Comparison of ENCODE assay signal across 29 cellular contexts in the genomic region with DNA sequence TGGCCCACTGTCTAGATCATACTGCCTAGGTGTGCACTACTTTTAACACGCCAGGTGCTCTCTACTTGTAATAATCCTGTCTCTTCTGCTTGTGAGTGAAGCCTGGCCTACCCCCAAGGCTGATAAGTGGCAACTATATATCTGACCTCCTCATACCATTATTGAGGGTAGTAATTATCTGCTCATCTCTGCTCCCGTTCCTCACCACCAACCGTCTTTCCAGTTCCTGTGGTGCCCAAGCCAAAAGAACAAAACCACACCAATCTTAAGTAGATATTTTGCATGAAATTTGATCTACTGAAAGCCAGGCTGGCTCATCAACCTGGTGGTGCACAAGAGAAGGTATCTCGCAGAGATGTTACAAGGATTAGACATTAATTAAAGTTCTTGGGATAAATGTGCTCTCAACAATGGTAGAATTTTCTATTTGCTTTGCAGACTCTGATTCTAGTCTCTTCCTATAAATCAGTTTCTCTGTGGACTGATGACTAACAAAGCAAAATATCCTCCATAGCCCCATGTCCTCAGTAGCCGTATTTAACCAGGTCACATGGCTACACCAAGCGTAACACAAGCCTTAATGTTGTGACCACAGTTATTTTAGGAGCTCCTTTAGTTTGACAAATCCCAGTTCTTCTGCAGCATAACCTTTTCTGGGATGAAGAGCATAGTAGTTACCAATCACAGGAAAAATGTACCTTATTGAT.
DNase-seq lines count a peak whose midpoint lies in the region; ATAC-seq, FAIRE-seq and TF ChIP-seq lines count a peak whose summit lies in the region.
"Had no signal": no experiment of that assay in that cellular context is flagged by ENCODE, and none has a peak within 500 bp of the region (broad histone marks: within the 10 kb centered on the region; RNA-seq: fewer than 3 reads in every experiment).

No MANE protein-coding gene starts in this region.

- no peak overlapping the region for H3K27ac Mint-ChIP-seq in astrocyte (ENCODE audit: unreplicated experiment)
- no peak overlapping the region for H3K27ac Mint-ChIP-seq in immature natural killer cell
- H3K27ac Mint-ChIP-seq: activated CD4-positive, alpha-beta T cell treated with anti-CD3 and anti-CD28 coated beads for 36 hours; activated naive CD8-positive, alpha-beta T cell; dendritic cell treated with granulocyte-macrophage colony-stimulating factor and Interleukin-4, amounts not matched to agents 40 ng/mL and 50 ng/mL, for 4 days; IgD-negative memory B cell; naive thymus-derived CD8-positive, alpha-beta T cell; stimulated activated naive CD8-positive, alpha-beta T cell treated with anti-CD3 and anti-CD28 coated beads, Interleukin-15, Interleukin-2, amounts not matched to agents 100 ng/mL and 50 ng/mL, for 24 hours had no signal

- H3K9me2 ChIP-seq in Loucy (replicated peaks; ENCODE audit: low read depth, low read length): no peaks in the 10 kb centered on the region

- H3K4me1 ChIP-seq in Loucy (ENCODE audit: insufficient read depth, low read length, poor library complexity, severe bottlenecking): peaks cover 78% of the 10 kb centered on the region
- no peaks in the 10 kb centered on the region for H3K4me1 ChIP-seq in astrocyte (ENCODE audit: insufficient read depth, low read length)
- no peaks in the 10 kb centered on the region for H3K4me1 ChIP-seq in gastrocnemius medialis
- H3K4me1 ChIP-seq: breast epithelium, pancreas had no signal

- intact Hi-C loops in gastrocnemius medialis (cut with DNase I; ENCODE audit: low total_unique reads): no loop called here

- H2AFZ ChIP-seq in Loucy (ENCODE audit: low read length): no peak overlapping the region
- no peak overlapping the region for H2AFZ ChIP-seq in astrocyte (ENCODE audit: low read depth, low read length)

- DNase-seq in DMS79 treated with DMSO at 0.1 percent for 48 hours (lab: John Stamatoyannopoulos, UW): peak; percentile 12
- DNase-seq in DMS79 (lab: John Stamatoyannopoulos, UW): no peak
- peak; percentile 84 for DNase-seq in astrocyte (ENCODE audit: low read depth)
- no peak for DNase-seq in gastrocnemius medialis
- no peak for DNase-seq in HUDEP-2 (lab: John Stamatoyannopoulos, UW; ENCODE audit: unreplicated experiment in 76 of 76)
- DNase-seq in immature natural killer cell: no peak
- DNase-seq: activated CD4-positive, alpha-beta T cell treated with anti-CD3 and anti-CD28 coated beads for 36 hours; kidney glomerular epithelial cell; naive thymus-derived CD8-positive, alpha-beta T cell; NCI-H1092; NK-92 treated with Interleukin-12 subunit alpha and Interleukin-12 subunit beta, amount 100 ng/mL, for 24 hours; pancreas; RPMI8226; stimulated activated CD4-positive, alpha-beta T cell treated with anti-CD3 and anti-CD28 coated beads, Interleukin-2, amount 100 ng/mL, for 24 hours; T-helper 9 cell had no signal

- no peaks in the 10 kb centered on the region for H3K36me3 ChIP-seq in Loucy (ENCODE audit: insufficient read depth, low read length)
- no peaks in the 10 kb centered on the region for H3K36me3 ChIP-seq in astrocyte (ENCODE audit: insufficient read depth, low read length)
- H3K36me3 ChIP-seq in gastrocnemius medialis: no peaks in the 10 kb centered on the region
- H3K36me3 ChIP-seq: breast epithelium, pancreas had no signal

- peaks cover 8% of the 10 kb centered on the region; the same call in 1 of the 2 replicates for H3F3A ChIP-seq in Loucy (ENCODE audit: low read depth)

- H3K9ac ChIP-seq in Loucy (ENCODE audit: low read depth, low read length, poor library complexity, severe bottlenecking): peak overlapping the region; percentile 83
- H3K9ac ChIP-seq in astrocyte (ENCODE audit: low read length): no peak overlapping the region

- H4K20me1 ChIP-seq in Loucy (ENCODE audit: insufficient read depth, low read length, poor library complexity, severe bottlenecking) (no peaks in the 10 kb centered on the region), astrocyte (ENCODE audit: insufficient read depth, low read length) (no peaks in the 10 kb centered on the region)

- H3K4me1 Mint-ChIP-seq in astrocyte (ENCODE audit: low read depth, unreplicated experiment) (peaks cover 12% of the 10 kb centered on the region), immature natural killer cell (no peaks in the 10 kb centered on the region)
- H3K4me1 Mint-ChIP-seq: activated CD4-positive, alpha-beta T cell treated with anti-CD3 and anti-CD28 coated beads for 36 hours; IgD-negative memory B cell; naive thymus-derived CD8-positive, alpha-beta T cell had no signal

- peak overlapping the region; percentile 55 for H3K4me3 ChIP-seq in Loucy (ENCODE audit: low read length, poor library complexity, severe bottlenecking)
- no peak overlapping the region for H3K4me3 ChIP-seq in astrocyte (ENCODE audit: insufficient read depth, low read depth, low read length)
- no peak overlapping the region for H3K4me3 ChIP-seq in gastrocnemius medialis
- H3K4me3 ChIP-seq: breast epithelium, pancreas had no signal

- H3K27me3 ChIP-seq in Loucy (ENCODE audit: insufficient read depth, low read length, poor library complexity, severe bottlenecking): no peaks in the 10 kb centered on the region
- H3K27me3 ChIP-seq in astrocyte (ENCODE audit: insufficient read depth, low read length): no peaks in the 10 kb centered on the region
- no peaks in the 10 kb centered on the region for H3K27me3 ChIP-seq in gastrocnemius medialis
- H3K27me3 ChIP-seq: breast epithelium, pancreas had no signal

- no peaks in the 10 kb centered on the region for H3K79me2 ChIP-seq in Loucy (ENCODE audit: insufficient read depth, low read length)
- H3K79me2 ChIP-seq in astrocyte (ENCODE audit: insufficient read depth, low read length): no peaks in the 10 kb centered on the region

- no peak overlapping the region for H3K27ac ChIP-seq in astrocyte (ENCODE audit: low read depth, low read length)
- H3K27ac ChIP-seq in gastrocnemius medialis: no peak overlapping the region
- H3K27ac ChIP-seq: 22Rv1, breast epithelium, C4-2B, HL-60, pancreas had no signal

- no peaks in the 10 kb centered on the region for H3K36me3 Mint-ChIP-seq in astrocyte (ENCODE audit: low read depth, unreplicated experiment)
- H3K36me3 Mint-ChIP-seq in immature natural killer cell: no peaks in the 10 kb centered on the region
- H3K36me3 Mint-ChIP-seq: activated naive CD8-positive, alpha-beta T cell; IgD-negative memory B cell; naive thymus-derived CD8-positive, alpha-beta T cell had no signal

- H3K4me3 Mint-ChIP-seq in astrocyte (ENCODE audit: unreplicated experiment) (no peak overlapping the region), immature natural killer cell (no peak overlapping the region)
- H3K4me3 Mint-ChIP-seq: activated CD4-positive, alpha-beta T cell treated with anti-CD3 and anti-CD28 coated beads for 36 hours; activated naive CD8-positive, alpha-beta T cell; dendritic cell treated with granulocyte-macrophage colony-stimulating factor and Interleukin-4, amounts not matched to agents 40 ng/mL and 50 ng/mL, for 4 days; IgD-negative memory B cell; naive thymus-derived CD8-positive, alpha-beta T cell; stimulated activated naive CD8-positive, alpha-beta T cell treated with anti-CD3 and anti-CD28 coated beads, Interleukin-15, Interleukin-2, amounts not matched to agents 100 ng/mL and 50 ng/mL, for 24 hours had no signal

- no peak for TF ChIP-seq CTCF in Loucy (conservative IDR thresholded peaks at IDR 0.05; ENCODE audit: low read length)
- TF ChIP-seq CTCF in astrocyte (IDR thresholded peaks at IDR 0.05; ENCODE audit: insufficient read depth, low read depth, low read length): no peak
- no peak for TF ChIP-seq CTCF in gastrocnemius medialis (IDR thresholded peaks at IDR 0.05 in 4 of 5, conservative IDR thresholded peaks at IDR 0.05 in 1 of 5)

- H3K4me2 ChIP-seq in Loucy (ENCODE audit: low read depth, low read length, poor library complexity, severe bottlenecking): peak overlapping the region; percentile 72
- peak overlapping the region; percentile 30 for H3K4me2 ChIP-seq in astrocyte (ENCODE audit: low read length)

- H3K9me3 Mint-ChIP-seq in astrocyte (ENCODE audit: unreplicated experiment) (peaks cover 2% of the 10 kb centered on the region), immature natural killer cell (peaks cover 0 to 5% (median 1%) of the 10 kb centered on the region in 6 donors)
- H3K9me3 Mint-ChIP-seq: dendritic cell treated with granulocyte-macrophage colony-stimulating factor and Interleukin-4, amounts not matched to agents 40 ng/mL and 50 ng/mL, for 4 days; stimulated activated naive CD8-positive, alpha-beta T cell treated with anti-CD3 and anti-CD28 coated beads, Interleukin-15, Interleukin-2, amounts not matched to agents 100 ng/mL and 50 ng/mL, for 24 hours had no signal

- in situ Hi-C loops in gastrocnemius medialis (cut with MboI; ENCODE audit: low sequenced_read_pairs in 4 of 4): loop anchor here in 1 of 4 donors (25.0 kb wide), 1 partner anchor 100 kb away; no protein-coding TSS in a partner anchor

- no peak for TF ChIP-seq POLR2A in gastrocnemius medialis (IDR thresholded peaks at IDR 0.05)

- no peak for FAIRE-seq in astrocyte (lab: Jason Lieb, UNC)
- FAIRE-seq: D721Med, endothelial cell of umbilical vein, pancreas had no signal

- ATAC-seq in gastrocnemius medialis (peak; percentile 44 to 74), GM19324 (IDR thresholded peaks at IDR 0.05; ENCODE audit: low FRiP score, unreplicated experiment) (no peak)
- ATAC-seq: activated CD4-positive, alpha-beta T cell treated with anti-CD3 and anti-CD28 coated beads for 36 hours; HCT116; naive thymus-derived CD8-positive, alpha-beta T cell; pancreas; SK-N-SH treated with all-trans-retinoic acid at 6 μM for 48 hours had no signal

- H3K27me3 Mint-ChIP-seq in astrocyte (ENCODE audit: low read depth, unreplicated experiment) (no peaks in the 10 kb centered on the region), immature natural killer cell (ENCODE audit: low read depth in 3 of 3) (peaks cover 0 to 3% (median under 1%) of the 10 kb centered on the region in 3 donors)
- H3K27me3 Mint-ChIP-seq: activated naive CD8-positive, alpha-beta T cell; IgD-negative memory B cell; stimulated activated naive CD8-positive, alpha-beta T cell treated with anti-CD3 and anti-CD28 coated beads, Interleukin-15, Interleukin-2, amounts not matched to agents 100 ng/mL and 50 ng/mL, for 24 hours had no signal

- H3K9me3 ChIP-seq in Loucy (ENCODE audit: insufficient read depth, low read depth, low read length) (no peaks in the 10 kb centered on the region), astrocyte (ENCODE audit: insufficient read depth, low read depth, low read length) (no peaks in the 10 kb centered on the region), gastrocnemius medialis (no peaks in the 10 kb centered on the region)
- H3K9me3 ChIP-seq: breast epithelium, pancreas had no signal

Comparison
In these comparisons a context has a peak if more than half of its experiments do, and no peak if none do; other contexts are left out.
1. DNase-seq: peak in DMS79 treated with DMSO at 0.1 percent for 48 hours (single experiment) and astrocyte (single experiment); none in DMS79 (single experiment), gastrocnemius medialis (0 of 2), HUDEP-2 (0 of 76) and immature natural killer cell (0 of 3).